8 cellular contexts compared by ENCODE assay signal in the genomic region with DNA sequence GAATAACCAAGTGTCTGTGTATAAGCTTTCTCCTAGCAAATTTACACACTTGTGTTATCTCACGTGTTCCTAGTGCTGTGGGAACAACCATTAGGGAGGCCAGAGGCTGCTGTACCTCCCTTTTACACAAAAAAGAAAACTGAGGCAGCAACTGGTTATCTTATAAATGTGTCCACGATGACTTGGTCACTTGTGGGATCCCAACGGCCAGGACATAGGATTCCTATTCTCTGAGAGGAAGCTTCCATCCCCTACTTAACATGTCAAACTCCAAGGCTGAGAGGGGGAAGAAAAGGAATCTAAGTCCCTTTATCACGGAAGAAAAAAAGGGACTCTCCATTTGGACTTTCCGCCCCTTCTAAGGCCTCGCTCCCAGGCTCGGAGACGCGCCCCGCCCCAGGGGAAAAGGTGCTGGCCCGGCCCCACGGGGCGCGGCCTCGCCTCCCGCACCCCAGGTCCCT. TPM values are rescaled to one million over a fixed set of nuclear protein-coding genes. Genes with fewer than 3 reads are reported as not detected.
DNase-seq lines count a peak whose midpoint lies in the region; ATAC-seq, FAIRE-seq and TF ChIP-seq lines count a peak whose summit lies in the region.

No MANE protein-coding gene starts in this region.

- TF ChIP-seq CTCF in astrocyte (IDR thresholded peaks at IDR 0.05; ENCODE audit: insufficient read depth, low read depth, low read length) (no peak), kidney (IDR thresholded peaks at IDR 0.05; ENCODE audit: borderline replicate concordance, extremely low read depth, insufficient read depth) (no peak)

- no peaks in the 10 kb centered on the region for H3K9me3 ChIP-seq in CD8-positive, alpha-beta memory T cell (ENCODE audit: low read length)
- no peaks in the 10 kb centered on the region for H3K9me3 ChIP-seq in astrocyte (ENCODE audit: insufficient read depth, low read depth, low read length)
- no peaks in the 10 kb centered on the region for H3K9me3 ChIP-seq in kidney (ENCODE audit: control insufficient read depth in 1 of 2, low read length in 2 of 2)

- no peaks in the 10 kb centered on the region for H3K79me2 ChIP-seq in astrocyte (ENCODE audit: insufficient read depth, low read length)

- POLR2A ChIA-PET in CD8-positive, alpha-beta memory T cell (lab: Charles Lee) = interaction anchor here (1.6 kb wide), 1 partner anchor 246 kb away, joined by 21 read pairs; no protein-coding TSS in a partner anchor

- H3K4me1 ChIP-seq in CD8-positive, alpha-beta memory T cell (ENCODE audit: insufficient read depth, low read length) = peaks cover 14% of the 10 kb centered on the region
- H3K4me1 ChIP-seq in astrocyte (ENCODE audit: insufficient read depth, low read length) (peaks cover 31% of the 10 kb centered on the region), kidney (ENCODE audit: control insufficient read depth in 1 of 2, insufficient read depth in 1 of 2, low read depth in 1 of 2, low read length in 2 of 2) (peaks cover 6 to 7% of the 10 kb centered on the region in 2 donors)

- H3K4me2 ChIP-seq in astrocyte (ENCODE audit: low read length) = peak overlapping the region; percentile 92

- DNase-seq in CD8-positive, alpha-beta memory T cell = no peak
- DNase-seq in astrocyte (ENCODE audit: low read depth) = no peak
- DNase-seq in kidney = no peak
- DNase-seq in superior temporal gyrus (ENCODE audit: extremely low spot score) = peak; percentile 66
- no peak for DNase-seq in NCI-H69 (lab: John Stamatoyannopoulos, UW)
- DNase-seq in NCI-H1417 (lab: John Stamatoyannopoulos, UW) = no peak

- peak overlapping the region; percentile 93 for H3K4me3 ChIP-seq in CD8-positive, alpha-beta memory T cell (ENCODE audit: low read length)
- peak overlapping the region; percentile 67 for H3K4me3 ChIP-seq in astrocyte (ENCODE audit: insufficient read depth, low read depth, low read length)
- peak overlapping the region; percentile 71 for H3K4me3 ChIP-seq in kidney (ENCODE audit: low read length in 2 of 2)

- ATAC-seq in GM19463 (IDR thresholded peaks at IDR 0.05; ENCODE audit: unreplicated experiment) = peak; percentile 75
- peak; percentile 79 for ATAC-seq in HG03460 (IDR thresholded peaks at IDR 0.05; ENCODE audit: unreplicated experiment)

- FAIRE-seq in astrocyte (lab: Jason Lieb, UNC) (no peak), kidney (lab: Jason Lieb, UNC) (no peak)

- peak overlapping the region; percentile 94 to 99 (median 97) for H3K27ac Mint-ChIP-seq in CD8-positive, alpha-beta memory T cell
- peak overlapping the region; percentile 95 for H3K27ac Mint-ChIP-seq in astrocyte (ENCODE audit: unreplicated experiment)

- peaks cover 0 to 5% (median 0%) of the 10 kb centered on the region in 3 donors for H3K36me3 Mint-ChIP-seq in CD8-positive, alpha-beta memory T cell
- H3K36me3 Mint-ChIP-seq in astrocyte (ENCODE audit: low read depth, unreplicated experiment) = no peaks in the 10 kb centered on the region

- H3K9ac ChIP-seq in astrocyte (ENCODE audit: low read length) (peak overlapping the region; percentile 94), kidney (ENCODE audit: low read length in 2 of 2) (peak overlapping the region; percentile 52 to 74)

- peak overlapping the region; percentile 87 for H2AFZ ChIP-seq in astrocyte (ENCODE audit: low read depth, low read length)

- no peaks in the 10 kb centered on the region for H3K27me3 Mint-ChIP-seq in CD8-positive, alpha-beta memory T cell
- H3K27me3 Mint-ChIP-seq in astrocyte (ENCODE audit: low read depth, unreplicated experiment) = no peaks in the 10 kb centered on the region

- peak overlapping the region; percentile 97 for H3K27ac ChIP-seq in CD8-positive, alpha-beta memory T cell (ENCODE audit: low read depth, low read length)
- peak overlapping the region; percentile 99 for H3K27ac ChIP-seq in astrocyte (ENCODE audit: low read depth, low read length)
- H3K27ac ChIP-seq in kidney (ENCODE audit: low read depth in 2 of 2, low read length in 2 of 2) = peak overlapping the region; percentile 99 to 100

- intact Hi-C loops in kidney (cut with DNase I) = no loop called here

- peaks cover 12 to 26% (median 19%) of the 10 kb centered on the region in 3 donors for H3K4me1 Mint-ChIP-seq in CD8-positive, alpha-beta memory T cell
- peaks cover 25% of the 10 kb centered on the region for H3K4me1 Mint-ChIP-seq in astrocyte (ENCODE audit: low read depth, unreplicated experiment)

- H3K4me3 Mint-ChIP-seq in CD8-positive, alpha-beta memory T cell = peak overlapping the region; percentile 83 to 95 (median 90)
- H3K4me3 Mint-ChIP-seq in astrocyte (ENCODE audit: unreplicated experiment) = peak overlapping the region; percentile 81

- CTCF ChIA-PET in CD8-positive, alpha-beta memory T cell (lab: Charles Lee) = interaction anchor here (0.8 to 2.9 kb wide), 18 partner anchors 9 to 779 kb away, joined by 3 to 33 read pairs (median 4); a partner anchor contains a TSS

- H4K20me1 ChIP-seq in astrocyte (ENCODE audit: insufficient read depth, low read length) = no peaks in the 10 kb centered on the region

- no peaks in the 10 kb centered on the region for H3K9me3 Mint-ChIP-seq in CD8-positive, alpha-beta memory T cell
- H3K9me3 Mint-ChIP-seq in astrocyte (ENCODE audit: unreplicated experiment) = peaks cover 3% of the 10 kb centered on the region

- H3K36me3 ChIP-seq in CD8-positive, alpha-beta memory T cell (ENCODE audit: insufficient read depth, low read length) = no peaks in the 10 kb centered on the region
- H3K36me3 ChIP-seq in astrocyte (ENCODE audit: insufficient read depth, low read length) (no peaks in the 10 kb centered on the region), kidney (ENCODE audit: control insufficient read depth in 1 of 2, insufficient read depth in 2 of 2, low read length in 2 of 2) (no peaks in the 10 kb centered on the region)

- H3K27me3 ChIP-seq in CD8-positive, alpha-beta memory T cell (ENCODE audit: insufficient read depth, low read length, poor library complexity, severe bottlenecking) = no peaks in the 10 kb centered on the region
- no peaks in the 10 kb centered on the region for H3K27me3 ChIP-seq in astrocyte (ENCODE audit: insufficient read depth, low read length)

RNA-seq across cellular contexts. Expression of a gene that starts 0.4 kb away (rescaled TPM):
- total RNA-seq in CD8-positive, alpha-beta memory T cell = 1 to 10 TPM; 2.9 to 3.9 TPM
- polyA plus RNA-seq in CD8-positive, alpha-beta memory T cell = 4.2 TPM
- total RNA-seq in astrocyte (2.2 and 2.4 TPM in 2 replicates), kidney (9.9 TPM)
- polyA plus RNA-seq in kidney (ENCODE audit: insufficient read depth, low read depth, low replicate concordance) = 5.9 TPM
